Comparison of ENCODE assay signal across 8 cellular contexts in the genomic region with DNA sequence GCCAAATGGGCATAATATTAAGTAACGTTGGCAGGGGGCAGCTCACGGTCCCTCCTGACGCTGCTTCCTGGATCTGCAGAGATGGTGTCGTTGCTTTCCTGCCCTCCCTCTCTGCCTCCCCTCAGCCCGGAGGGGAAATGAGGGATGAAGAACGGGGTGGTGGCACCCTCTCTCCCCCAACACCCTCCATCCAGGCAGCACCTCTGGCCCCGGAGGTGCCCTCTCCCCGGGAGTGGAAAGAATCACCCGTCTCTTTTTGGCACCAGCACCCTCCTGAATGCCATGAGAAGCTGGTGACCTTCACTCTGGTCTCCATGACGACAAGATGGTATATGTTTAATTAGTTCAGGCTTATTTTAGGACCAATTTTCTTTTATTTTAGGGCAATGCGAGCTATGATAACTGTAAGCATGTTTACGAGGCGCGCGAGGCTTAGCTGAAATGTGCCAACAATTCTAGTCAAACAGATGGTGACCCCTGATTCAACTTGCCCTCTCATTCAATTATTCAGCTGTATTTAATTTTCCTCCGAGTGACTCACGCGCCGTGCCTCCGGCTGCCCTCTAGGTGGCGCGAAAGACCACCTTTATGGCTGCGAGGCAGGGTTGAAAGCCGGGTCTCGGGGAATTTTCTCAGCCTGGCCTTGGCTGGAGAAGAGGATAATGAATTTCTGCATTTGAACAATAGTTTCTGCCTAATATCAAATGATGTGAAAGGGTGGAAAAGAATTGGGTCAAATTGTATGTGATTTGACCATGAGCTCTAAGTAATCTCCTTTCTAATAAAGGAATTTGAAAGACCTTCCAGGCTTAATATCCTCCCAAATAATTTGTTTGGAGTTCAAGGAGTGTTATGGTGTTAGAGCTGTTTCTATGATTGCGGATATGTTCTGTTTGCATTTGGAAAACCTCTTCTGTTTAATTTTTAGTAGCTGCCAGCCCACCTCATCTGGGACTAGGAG.
DNase-seq lines count a peak whose midpoint lies in the region; ATAC-seq lines count a peak whose summit lies in the region.

No MANE protein-coding gene starts in this region.

- intact Hi-C loops in head of caudate nucleus (cut with DNase I) (loop anchor here (10.0 kb wide), 2 partner anchors 1542 to 1892 kb away; no protein-coding TSS in a partner anchor), posterior vena cava (cut with DNase I) (no loop called here)

- H3K4me1 ChIP-seq in Karpas-422 (ENCODE audit: low read length) (no peaks in the 10 kb centered on the region), SJSA1 (replicated peaks) (peaks cover 18% of the 10 kb centered on the region)

- no peaks in the 10 kb centered on the region for H3K79me2 ChIP-seq in Karpas-422 (ENCODE audit: low read length)

- H3K36me3 ChIP-seq in Karpas-422 (ENCODE audit: insufficient read depth, low read length) (no peaks in the 10 kb centered on the region), SJSA1 (no peaks in the 10 kb centered on the region)

- H3K4me3 ChIP-seq in Karpas-422 (ENCODE audit: low read length), result no peak overlapping the region
- no peak overlapping the region for H3K4me3 ChIP-seq in SJSA1

- DNase-seq in EL (peak; percentile 74), Karpas-422 (peak; percentile 77), SJSA1 (ENCODE audit: low read depth in 1 of 2, low spot score in 2 of 2) (peak; percentile 76 to 88), head of caudate nucleus (peak; percentile 66 to 94 (median 84)), posterior vena cava (ENCODE audit: low spot score) (peak; percentile 93), KG1 (lab: John Stamatoyannopoulos, UW) (no peak)
- DNase-seq in activated naive CD8-positive, alpha-beta T cell treated with anti-CD3 and anti-CD28 coated beads, Interleukin-2, amount 50 U/mL, for 16 hours (ENCODE audit: low read depth, low spot score), result peak; percentile 12

- no peak overlapping the region for H3K9ac ChIP-seq in Karpas-422 (ENCODE audit: low read length)

- no peaks in the 10 kb centered on the region; the same call in 1 of the 2 replicates for H4K20me1 ChIP-seq in Karpas-422 (ENCODE audit: insufficient read depth, low read depth, low read length)

- no peaks in the 10 kb centered on the region for H3K9me2 ChIP-seq in Karpas-422 (replicated peaks; ENCODE audit: insufficient read depth, low read length)

- H3K27ac ChIP-seq in Karpas-422 (ENCODE audit: low read length) (no peak overlapping the region), SJSA1 (no peak overlapping the region)

- no peak for ATAC-seq in HG03139 (IDR thresholded peaks at IDR 0.05; ENCODE audit: unreplicated experiment)

- H2AFZ ChIP-seq in Karpas-422 (ENCODE audit: low read length), result no peak overlapping the region

- H3K27me3 ChIP-seq in Karpas-422 (ENCODE audit: low read length), result no peaks in the 10 kb centered on the region
- no peaks in the 10 kb centered on the region for H3K27me3 ChIP-seq in SJSA1 (replicated peaks)

- no peak overlapping the region for H3K4me2 ChIP-seq in Karpas-422 (ENCODE audit: low read depth, low read length, poor library complexity, severe bottlenecking)

- H3K9me3 ChIP-seq in Karpas-422 (ENCODE audit: low read length), result no peaks in the 10 kb centered on the region
- no peaks in the 10 kb centered on the region for H3K9me3 ChIP-seq in SJSA1 (replicated peaks)
